In the genomic region with DNA sequence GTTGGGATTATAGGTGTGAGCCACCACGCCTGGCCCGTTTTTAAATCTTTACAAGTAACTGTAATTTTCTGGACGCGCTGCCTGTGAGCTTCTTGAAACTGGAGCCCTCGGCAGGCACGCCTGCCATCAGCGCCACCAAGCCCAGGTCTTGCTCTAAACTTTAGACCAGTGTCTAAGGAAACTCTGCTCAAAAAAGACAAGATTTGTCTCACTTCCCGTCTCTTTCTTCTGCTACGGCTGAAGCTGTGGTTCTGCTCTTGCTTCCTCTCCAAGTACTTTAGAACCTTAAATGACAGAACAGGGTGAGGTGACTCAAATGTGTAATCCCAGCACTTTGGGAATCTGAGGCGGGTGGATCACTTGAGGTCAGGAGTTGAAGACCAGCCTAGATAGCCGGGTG, we compare ENCODE assay signal across 10 cellular contexts. TPM values are rescaled to one million over a fixed set of nuclear protein-coding genes. Genes with fewer than 3 reads are reported as not detected.
DNase-seq lines count a peak whose midpoint lies in the region; ATAC-seq and TF ChIP-seq lines count a peak whose summit lies in the region.
"Had no signal": no experiment of that assay in that cellular context is flagged by ENCODE, and none has a peak within 500 bp of the region (broad histone marks: within the 10 kb centered on the region; RNA-seq: fewer than 3 reads in every experiment).

No MANE protein-coding gene starts in this region.

- H3K4me1 ChIP-seq in thymus (ENCODE audit: control insufficient read depth, insufficient read depth, low read length): peaks cover 9% of the 10 kb centered on the region

- H3K4me3 ChIP-seq in thymus (ENCODE audit: low read length): no peak overlapping the region

- DNase-seq in stimulated activated CD4-positive, alpha-beta T cell treated with anti-CD3 and anti-CD28 coated beads, Interleukin-4, amount 100 ng/mL, for 24 hours: peak; percentile 25
- no peak for DNase-seq in stimulated activated CD4-positive, alpha-beta T cell treated with anti-CD3 and anti-CD28 coated beads, Interleukin-4, amount 100 ng/mL, for 1 hour
- DNase-seq in activated CD8-positive, alpha-beta memory T cell treated with anti-CD3 and anti-CD28 coated beads, Interleukin-2, amount 50 U/mL, for 48 hours: peak; percentile 67
- no peak for DNase-seq in immature natural killer cell
- no peak for DNase-seq in glutamatergic neuron
- DNase-seq in LoVo (ENCODE audit: low spot score): no peak
- DNase-seq: Kasumi-1, NCI-H2081 had no signal

- H3K4me3 Mint-ChIP-seq in immature natural killer cell (peak overlapping the region in 1 of 5 donors; percentile 14), glutamatergic neuron (ENCODE audit: unreplicated experiment) (no peak overlapping the region)

- peaks cover 9 to 21% (median 9%) of the 10 kb centered on the region in 3 donors for H3K36me3 Mint-ChIP-seq in immature natural killer cell
- peaks cover 9% of the 10 kb centered on the region for H3K36me3 Mint-ChIP-seq in glutamatergic neuron (ENCODE audit: unreplicated experiment)

- H3K9me3 Mint-ChIP-seq in immature natural killer cell (no peaks in the 10 kb centered on the region), glutamatergic neuron (ENCODE audit: unreplicated experiment) (peaks cover 8% of the 10 kb centered on the region)

- ATAC-seq in GM18873 (IDR thresholded peaks at IDR 0.05; ENCODE audit: low FRiP score, unreplicated experiment): no peak

- peak overlapping the region; percentile 86 for H3K27ac ChIP-seq in thymus (ENCODE audit: low read depth)

- H3K27ac Mint-ChIP-seq in immature natural killer cell (peak overlapping the region in 4 of 6 donors; percentile 23 to 67 (median 60)), glutamatergic neuron (ENCODE audit: unreplicated experiment) (no peak overlapping the region)

- H3K4me1 Mint-ChIP-seq in immature natural killer cell (peaks cover 25 to 34% of the 10 kb centered on the region in 2 donors), glutamatergic neuron (ENCODE audit: low read depth, unreplicated experiment) (peaks cover 6% of the 10 kb centered on the region)

- H3K9me3 ChIP-seq in thymus (ENCODE audit: control insufficient read depth): peaks cover 2% of the 10 kb centered on the region

- H3K27me3 Mint-ChIP-seq in immature natural killer cell (ENCODE audit: low read depth in 3 of 3) (peaks cover 0 to 4% (median 0%) of the 10 kb centered on the region in 3 donors), glutamatergic neuron (ENCODE audit: unreplicated experiment) (peaks cover 10% of the 10 kb centered on the region)

- TF ChIP-seq CTCF in glutamatergic neuron (IDR thresholded peaks at IDR 0.05; ENCODE audit: partially characterized antibody, unreplicated experiment): no peak

- peaks cover 34% of the 10 kb centered on the region for H3K36me3 ChIP-seq in thymus (ENCODE audit: control insufficient read depth, insufficient read depth)

- no peaks in the 10 kb centered on the region for H3K27me3 ChIP-seq in thymus (ENCODE audit: control insufficient read depth, insufficient read depth)

- 83% methylated on average over 11 of the region's 11 CpGs for WGBS in thymus

RNA-seq across cellular contexts. Expression of a gene that starts 24.9 kb away (rescaled TPM):
- polyA plus RNA-seq in immature natural killer cell (1 to 10 TPM in 2 of 3 donors, under 1 TPM in 1; 0.86 to 1.7 (median 1.0) TPM), thymus (32.7 TPM)
- 2.5 TPM for total RNA-seq in glutamatergic neuron (ENCODE audit: unreplicated experiment)

RNA-seq across cellular contexts. Expression of a gene that starts 27.6 kb away (rescaled TPM):
- polyA plus RNA-seq in immature natural killer cell (100 to 1,000 TPM; 196 to 251 (median 239) TPM), thymus (156 TPM)
- total RNA-seq in glutamatergic neuron (ENCODE audit: unreplicated experiment): 94.4 TPM

RNA-seq across cellular contexts. Expression of a gene that starts 28.4 kb away (rescaled TPM):
- polyA plus RNA-seq in immature natural killer cell: under 1 TPM in 1 of 3 donors, not detected in 2; 0.78 TPM
- 5.5 TPM for polyA plus RNA-seq in thymus
- 0.29 TPM for total RNA-seq in glutamatergic neuron (ENCODE audit: unreplicated experiment)

RNA-seq across cellular contexts. Expression of a gene that starts 38.2 kb away (rescaled TPM):
- polyA plus RNA-seq in immature natural killer cell (1 to 10 TPM in 2 of 3 donors, under 1 TPM in 1; 0.21 to 4.0 (median 2.0) TPM), thymus (10.2 TPM)
- total RNA-seq in glutamatergic neuron (ENCODE audit: unreplicated experiment): 39.2 TPM

RNA-seq across cellular contexts. Expression of a gene that starts 40.3 kb away (rescaled TPM):
- polyA plus RNA-seq in immature natural killer cell (10 to 100 TPM; 13.8 to 35.9 (median 34.9) TPM), thymus (166 TPM)
- 8.9 TPM for total RNA-seq in glutamatergic neuron (ENCODE audit: unreplicated experiment)

Comparison
In these comparisons a context has a peak if more than half of its experiments do, and no peak if none do; other contexts are left out.
1. DNase-seq: peak in stimulated activated CD4-positive, alpha-beta T cell treated with anti-CD3 and anti-CD28 coated beads, Interleukin-4, amount 100 ng/mL, for 24 hours (single experiment) and activated CD8-positive, alpha-beta memory T cell treated with anti-CD3 and anti-CD28 coated beads, Interleukin-2, amount 50 U/mL, for 48 hours (single experiment); none in stimulated activated CD4-positive, alpha-beta T cell treated with anti-CD3 and anti-CD28 coated beads, Interleukin-4, amount 100 ng/mL, for 1 hour (single experiment), immature natural killer cell (0 of 3), glutamatergic neuron (single experiment) and LoVo (single experiment).
2. RNA of a gene that starts 24.9 kb away (polyA plus RNA-seq): 32.7 TPM in thymus (single experiment); 0.86 to 1.7 TPM in immature natural killer cell; every median in the first group is over 10 times any median in the second.